In the genomic region with DNA sequence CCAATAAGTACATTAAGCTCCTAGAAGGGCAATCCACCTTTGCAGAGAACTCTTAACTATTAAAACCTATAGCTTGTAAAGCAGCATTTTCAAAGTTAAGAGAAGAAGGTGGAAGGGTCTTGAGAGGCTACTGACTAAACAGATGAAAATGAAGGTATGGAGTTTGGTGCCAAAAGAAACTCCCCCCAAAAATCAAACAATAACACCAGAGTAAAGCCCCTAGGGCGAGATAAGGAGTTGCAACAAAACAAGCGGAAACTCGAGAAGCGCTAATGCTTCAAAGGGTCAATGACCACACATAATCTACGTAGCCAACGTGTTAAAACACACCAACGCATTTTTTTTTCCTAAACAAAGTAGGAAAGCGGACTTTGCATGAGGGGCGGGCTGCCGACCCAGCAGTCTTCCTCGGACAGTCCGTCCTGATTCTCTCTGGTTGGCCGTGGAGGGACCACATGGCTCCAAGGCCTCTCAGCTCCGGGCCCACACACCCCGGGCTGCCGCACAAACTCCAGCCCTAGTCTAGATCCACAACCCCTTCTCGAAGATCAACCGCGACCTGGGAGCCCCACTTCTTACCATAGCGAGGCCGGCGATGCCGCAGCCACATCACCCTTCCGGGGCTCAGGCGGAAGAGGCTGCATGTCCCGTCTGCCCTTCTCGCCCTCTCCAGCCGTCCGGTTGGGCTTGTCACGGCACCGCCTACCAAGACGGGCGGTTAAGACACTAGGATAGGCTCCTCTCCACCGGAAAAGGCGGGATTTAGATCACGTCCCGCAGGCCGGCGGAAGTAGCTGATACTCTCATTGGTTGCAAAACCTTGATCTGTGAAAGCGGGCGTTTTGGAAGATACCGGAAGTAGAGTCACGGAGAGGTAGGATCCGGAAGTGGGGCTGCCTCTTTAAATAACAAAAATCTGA, we compare ENCODE assay signal across 8 cellular contexts. TPM values are rescaled to one million over a fixed set of nuclear protein-coding genes. Genes with fewer than 3 reads are reported as not detected.
DNase-seq lines count a peak whose midpoint lies in the region; TF ChIP-seq lines count a peak whose summit lies in the region.

Gene TMEM167A (minus strand): TSS at position 653 of the 920 bp plus-strand sequence. CDS start 71 bp downstream, at position 582.
Gene XRCC4 (plus strand): TSS at position 806 of the 920 bp plus-strand sequence. CDS start 27,373 bp downstream, outside the sequence.

- DNase-seq in GF-D8 (lab: John Stamatoyannopoulos, UW) (peak; percentile 84), HEK293T (ENCODE audit: extremely low spot score) (peak; percentile 95), MV-4-11 (lab: John Stamatoyannopoulos, UW) (peak; percentile 99), SK-MEL-5 (ENCODE audit: low read depth, low spot score) (peak; percentile 99), foreskin melanocyte (peak; percentile 98)
- peak; percentile 95 for DNase-seq in activated naive CD4-positive, alpha-beta T cell treated with Interleukin-2 at 50 U/mL for 16 hours

- H3K27me3 ChIP-seq in neuron (ENCODE audit: insufficient read depth, low read length) (no peaks in the 10 kb centered on the region), subcutaneous abdominal adipose tissue (ENCODE audit: control insufficient read depth in 5 of 5, insufficient read depth in 4 of 5, low read length in 5 of 5) (no peaks in the 10 kb centered on the region)

- H3K4me3 ChIP-seq in neuron (ENCODE audit: low read length), result peak within 1 kb of the TSS; percentile 81
- H3K4me3 ChIP-seq in subcutaneous abdominal adipose tissue (ENCODE audit: low read depth in 1 of 5, low read length in 5 of 5), result peak within 1 kb of the TSS; percentile 91 to 99 (median 98)

- H2AFZ ChIP-seq in neuron (ENCODE audit: low read depth, low read length), result peak within 1 kb of the TSS; percentile 85

- H3K9ac ChIP-seq in subcutaneous abdominal adipose tissue (ENCODE audit: low read length in 5 of 5), result peak within 1 kb of the TSS; percentile 83 to 97 (median 91)

- H3K9me3 ChIP-seq in neuron (ENCODE audit: low read length) (no peaks in the 10 kb centered on the region), subcutaneous abdominal adipose tissue (ENCODE audit: control insufficient read depth in 5 of 5, low read length in 5 of 5) (no peaks in the 10 kb centered on the region)

- H3K4me1 ChIP-seq in neuron (ENCODE audit: insufficient read depth, low read length) (peaks cover 18% of the 10 kb centered on the region), subcutaneous abdominal adipose tissue (ENCODE audit: control insufficient read depth in 5 of 5, insufficient read depth in 5 of 5, low read length in 5 of 5) (peaks cover 5 to 45% (median 37%) of the 10 kb centered on the region in 5 donors)

- POLR2A ChIA-PET in HEK293T (lab: Yijun Ruan, JAX), result interaction anchor here (0.6 to 2.4 kb wide), 16 partner anchors 8 to 396 kb away, joined by 3 to 11 read pairs (median 3); partner anchors contain the start of gene VCAN

- in situ Hi-C loops in SK-MEL-5 (cut with HindIII; ENCODE audit: low pct_unique_long_range_greater_than_20kb, low sequenced_read_pairs), result no loop called here

- CTCF ChIA-PET in HEK293T (lab: Yijun Ruan, JAX), result interaction anchor here (0.6 kb wide), 1 partner anchor 15 kb away, joined by 3 read pairs; no protein-coding TSS in a partner anchor

- peaks cover 6% of the 10 kb centered on the region for H3K36me3 ChIP-seq in neuron (ENCODE audit: insufficient read depth, low read length)
- no peaks in the 10 kb centered on the region for H3K36me3 ChIP-seq in subcutaneous abdominal adipose tissue (ENCODE audit: control insufficient read depth in 5 of 5, insufficient read depth in 5 of 5, low read length in 5 of 5)

- peak within 1 kb of the TSS; percentile 91 for H3K27ac ChIP-seq in subcutaneous abdominal adipose tissue (ENCODE audit: low read depth, low read length)

TF ChIP-seq in HEK293T, 16 proteins besides CTCF, POLR2A, EP300 and RAD21:
- peak; percentile 85 for TF ChIP-seq ELF4 (IDR thresholded peaks at IDR 0.05)
- TF ChIP-seq, protein P1, sequence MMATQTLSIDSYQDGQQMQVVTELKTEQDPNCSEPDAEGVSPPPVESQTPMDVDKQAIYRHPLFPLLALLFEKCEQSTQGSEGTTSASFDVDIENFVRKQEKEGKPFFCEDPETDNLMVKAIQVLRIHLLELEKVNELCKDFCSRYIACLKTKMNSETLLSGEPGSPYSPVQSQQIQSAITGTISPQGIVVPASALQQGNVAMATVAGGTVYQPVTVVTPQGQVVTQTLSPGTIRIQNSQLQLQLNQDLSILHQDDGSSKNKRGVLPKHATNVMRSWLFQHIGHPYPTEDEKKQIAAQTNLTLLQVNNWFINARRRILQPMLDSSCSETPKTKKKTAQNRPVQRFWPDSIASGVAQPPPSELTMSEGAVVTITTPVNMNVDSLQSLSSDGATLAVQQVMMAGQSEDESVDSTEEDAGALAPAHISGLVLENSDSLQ (IDR thresholded peaks at IDR 0.05), result peak; percentile 87
- TF ChIP-seq HDGF (IDR thresholded peaks at IDR 0.05; ENCODE audit: borderline replicate concordance), result no peak

RNA-seq across cellular contexts. Expression of gene TMEM167A, which starts in this region (rescaled TPM):
- total RNA-seq in SK-MEL-5 (2014; rRNA removed; shearing (Covaris generic)), result 101 and 102 TPM in 2 replicates
- polyA plus RNA-seq in SK-MEL-5 (2015; cell fraction: cytosol; rRNA removed), result 60.6 and 72.8 TPM in 2 replicates
- polyA plus RNA-seq in SK-MEL-5 (2015; cell fraction: nucleus; rRNA removed), result 139 and 166 TPM in 2 replicates

RNA-seq across cellular contexts. Expression of gene XRCC4, which starts in this region (rescaled TPM):
- 20.4 and 21.1 TPM in 2 replicates for total RNA-seq in SK-MEL-5 (2014; rRNA removed; shearing (Covaris generic))
- 13.7 and 16.7 TPM in 2 replicates for polyA plus RNA-seq in SK-MEL-5 (2015; cell fraction: cytosol; rRNA removed)
- 6.5 and 14.3 TPM in 2 replicates for polyA plus RNA-seq in SK-MEL-5 (2015; cell fraction: nucleus; rRNA removed)

Comparison
In these comparisons a context has a peak if more than half of its experiments do, and no peak if none do; other contexts are left out.
1. Peak in every context shown above with its lines: DNase-seq, H3K4me3 ChIP-seq and H3K27ac ChIP-seq.